Comparison of ENCODE assay signal across 1 cellular context in the genomic region with DNA sequence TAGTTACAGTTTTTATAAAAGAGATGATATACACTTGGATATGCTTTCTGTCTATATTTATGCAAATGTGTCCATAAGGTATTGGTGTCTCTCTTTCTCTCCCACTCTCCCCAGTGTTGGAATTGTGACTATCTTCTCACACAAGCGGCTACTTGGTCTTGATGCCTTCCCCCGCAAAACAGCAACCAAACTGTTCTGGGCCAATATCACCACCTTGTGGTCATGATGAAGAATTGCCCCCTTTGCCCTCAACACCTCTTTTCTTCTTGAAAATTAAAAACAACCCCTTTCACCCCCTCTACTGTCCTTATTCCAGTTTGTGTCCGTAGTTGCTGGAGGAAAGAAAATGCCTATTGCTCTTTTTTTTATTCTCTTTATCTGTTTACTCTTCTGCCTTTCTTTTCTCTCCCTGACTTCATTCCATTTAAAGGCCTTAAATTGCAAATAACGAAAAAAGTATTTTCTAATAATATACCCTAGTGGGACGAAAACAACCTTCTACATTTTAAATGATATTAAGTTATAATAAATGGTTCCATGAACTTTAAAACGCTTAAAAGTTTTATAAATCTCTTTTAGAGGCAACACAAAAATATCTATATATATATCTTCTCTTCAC.
A peak's percentile ranks its signal among the peaks of the same experiment; 100 is the strongest.
TF ChIP-seq lines count a peak whose summit lies in the region.

No MANE protein-coding gene starts in this region.

TF ChIP-seq in K562, 482 proteins besides CTCF, POLR2A, EP300 and RAD21 (continued from another document and continues in another):
- TF ChIP-seq, protein P1, sequence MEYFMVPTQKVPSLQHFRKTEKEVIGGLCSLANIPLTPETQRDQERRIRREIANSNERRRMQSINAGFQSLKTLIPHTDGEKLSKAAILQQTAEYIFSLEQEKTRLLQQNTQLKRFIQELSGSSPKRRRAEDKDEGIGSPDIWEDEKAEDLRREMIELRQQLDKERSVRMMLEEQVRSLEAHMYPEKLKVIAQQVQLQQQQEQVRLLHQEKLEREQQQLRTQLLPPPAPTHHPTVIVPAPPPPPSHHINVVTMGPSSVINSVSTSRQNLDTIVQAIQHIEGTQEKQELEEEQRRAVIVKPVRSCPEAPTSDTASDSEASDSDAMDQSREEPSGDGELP (CRISPR knock-in tag; IDR thresholded peaks at IDR 0.05; ENCODE audit: borderline replicate concordance), result no peak
- TF ChIP-seq, protein P2, sequence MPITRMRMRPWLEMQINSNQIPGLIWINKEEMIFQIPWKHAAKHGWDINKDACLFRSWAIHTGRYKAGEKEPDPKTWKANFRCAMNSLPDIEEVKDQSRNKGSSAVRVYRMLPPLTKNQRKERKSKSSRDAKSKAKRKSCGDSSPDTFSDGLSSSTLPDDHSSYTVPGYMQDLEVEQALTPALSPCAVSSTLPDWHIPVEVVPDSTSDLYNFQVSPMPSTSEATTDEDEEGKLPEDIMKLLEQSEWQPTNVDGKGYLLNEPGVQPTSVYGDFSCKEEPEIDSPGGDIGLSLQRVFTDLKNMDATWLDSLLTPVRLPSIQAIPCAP (CRISPR knock-in tag; IDR thresholded peaks at IDR 0.05; ENCODE audit: borderline replicate concordance), result no peak
- TF ChIP-seq MED1 (CRISPR knock-in tag; IDR thresholded peaks at IDR 0.05; ENCODE audit: borderline replicate concordance) (no peak), KDM1A (IDR thresholded peaks at IDR 0.05) (no peak), ZNF165 (CRISPR knock-in tag; IDR thresholded peaks at IDR 0.05; ENCODE audit: borderline replicate concordance) (no peak), KHSRP (IDR thresholded peaks at IDR 0.05) (no peak), BCL6 (CRISPR knock-in tag; IDR thresholded peaks at IDR 0.05) (no peak), ZNF764 (CRISPR knock-in tag; IDR thresholded peaks at IDR 0.05; ENCODE audit: low read depth) (0 out of 2 replicates have a peak, but pooled peaks have one; percentile 61), PCBP1 (IDR thresholded peaks at IDR 0.05; ENCODE audit: low read depth, low read length, poor library complexity, severe bottlenecking) (no peak), ZFPM2 (CRISPR knock-in tag; IDR thresholded peaks at IDR 0.05) (no peak), ZNF384 (IDR thresholded peaks at IDR 0.05; ENCODE audit: low read depth, low read length) (no peak), TBL1XR1 (IDR thresholded peaks at IDR 0.05; ENCODE audit: low read length in 2 of 2) (0 out of 4 replicates have a peak, but pooled peaks of 1 of the 2 experiments have one; percentile 14), ZNF780A (CRISPR knock-in tag; IDR thresholded peaks at IDR 0.05) (no peak), KLF13 (tag; IDR thresholded peaks at IDR 0.05; ENCODE audit: borderline replicate concordance, low read depth) (no peak), ARID2 (IDR thresholded peaks at IDR 0.05) (peak; percentile 95), CCAR2 (IDR thresholded peaks at IDR 0.05; ENCODE audit: low read depth, low read length) (no peak), CBX3 (IDR thresholded peaks at IDR 0.05; ENCODE audit: borderline replicate concordance in 1 of 2, low read length in 2 of 2) (peak in 1 of 2 experiments; percentile 96; a peak in 2 of 3 replicates), ZBED1 (IDR thresholded peaks at IDR 0.05) (no peak), POLR2AphosphoS5 (IDR thresholded peaks at IDR 0.05; ENCODE audit: control insufficient read depth, insufficient read depth, low read depth, low read length) (no peak), ZKSCAN8 (CRISPR knock-in tag; IDR thresholded peaks at IDR 0.05) (no peak), ZNF224 (CRISPR knock-in tag; IDR thresholded peaks at IDR 0.05) (no peak), TFAM (CRISPR knock-in tag; conservative IDR thresholded peaks at IDR 0.05) (no peak), EGR1 (conservative IDR thresholded peaks at IDR 0.05) (peak; percentile 85), CC2D1A (IDR thresholded peaks at IDR 0.05) (peak; percentile 90), MEF2A (IDR thresholded peaks at IDR 0.05; ENCODE audit: control insufficient read depth, low read depth, low read length) (no peak), RB1 (IDR thresholded peaks at IDR 0.05; ENCODE audit: low read depth) (no peak), TSC22D4 (tag; IDR thresholded peaks at IDR 0.05) (no peak), HMGN3 (IDR thresholded peaks at IDR 0.05; ENCODE audit: borderline replicate concordance, extremely low read depth, insufficient read length, low read depth, low read length) (no peak), HLTF (IDR thresholded peaks at IDR 0.05) (no peak), TBP (optimal IDR thresholded peaks at IDR 0.05; ENCODE audit: low read depth, low read length) (no peak), NONO (IDR thresholded peaks at IDR 0.05; ENCODE audit: low read depth in 2 of 2, low read length in 1 of 2) (no peak), RBFOX2 (IDR thresholded peaks at IDR 0.05; ENCODE audit: low read depth, low read length) (no peak), RCOR1 (IDR thresholded peaks at IDR 0.05; ENCODE audit: borderline replicate concordance in 1 of 2, low read depth in 2 of 2, low read length in 2 of 2) (no peak), DMBX1 (CRISPR knock-in tag; IDR thresholded peaks at IDR 0.05; ENCODE audit: borderline replicate concordance) (peak; percentile 57; the same call in 1 of the 2 replicates), DPF2 (IDR thresholded peaks at IDR 0.05) (peak; percentile 26; the same call in 1 of the 2 replicates), ZFP1 (CRISPR knock-in tag; IDR thresholded peaks at IDR 0.05) (no peak), SNRNP70 (optimal IDR thresholded peaks at IDR 0.05; ENCODE audit: low read depth, low read length) (no peak), EP400 (IDR thresholded peaks at IDR 0.05) (no peak), ZNF778 (CRISPR knock-in tag; IDR thresholded peaks at IDR 0.05) (no peak)
- TF ChIP-seq, protein P3, sequence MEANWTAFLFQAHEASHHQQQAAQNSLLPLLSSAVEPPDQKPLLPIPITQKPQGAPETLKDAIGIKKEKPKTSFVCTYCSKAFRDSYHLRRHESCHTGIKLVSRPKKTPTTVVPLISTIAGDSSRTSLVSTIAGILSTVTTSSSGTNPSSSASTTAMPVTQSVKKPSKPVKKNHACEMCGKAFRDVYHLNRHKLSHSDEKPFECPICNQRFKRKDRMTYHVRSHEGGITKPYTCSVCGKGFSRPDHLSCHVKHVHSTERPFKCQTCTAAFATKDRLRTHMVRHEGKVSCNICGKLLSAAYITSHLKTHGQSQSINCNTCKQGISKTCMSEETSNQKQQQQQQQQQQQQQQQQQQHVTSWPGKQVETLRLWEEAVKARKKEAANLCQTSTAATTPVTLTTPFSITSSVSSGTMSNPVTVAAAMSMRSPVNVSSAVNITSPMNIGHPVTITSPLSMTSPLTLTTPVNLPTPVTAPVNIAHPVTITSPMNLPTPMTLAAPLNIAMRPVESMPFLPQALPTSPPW (CRISPR knock-in tag; IDR thresholded peaks at IDR 0.05), result peak; percentile 35; the same call in 1 of the 2 replicates
- TF ChIP-seq, protein P4, sequence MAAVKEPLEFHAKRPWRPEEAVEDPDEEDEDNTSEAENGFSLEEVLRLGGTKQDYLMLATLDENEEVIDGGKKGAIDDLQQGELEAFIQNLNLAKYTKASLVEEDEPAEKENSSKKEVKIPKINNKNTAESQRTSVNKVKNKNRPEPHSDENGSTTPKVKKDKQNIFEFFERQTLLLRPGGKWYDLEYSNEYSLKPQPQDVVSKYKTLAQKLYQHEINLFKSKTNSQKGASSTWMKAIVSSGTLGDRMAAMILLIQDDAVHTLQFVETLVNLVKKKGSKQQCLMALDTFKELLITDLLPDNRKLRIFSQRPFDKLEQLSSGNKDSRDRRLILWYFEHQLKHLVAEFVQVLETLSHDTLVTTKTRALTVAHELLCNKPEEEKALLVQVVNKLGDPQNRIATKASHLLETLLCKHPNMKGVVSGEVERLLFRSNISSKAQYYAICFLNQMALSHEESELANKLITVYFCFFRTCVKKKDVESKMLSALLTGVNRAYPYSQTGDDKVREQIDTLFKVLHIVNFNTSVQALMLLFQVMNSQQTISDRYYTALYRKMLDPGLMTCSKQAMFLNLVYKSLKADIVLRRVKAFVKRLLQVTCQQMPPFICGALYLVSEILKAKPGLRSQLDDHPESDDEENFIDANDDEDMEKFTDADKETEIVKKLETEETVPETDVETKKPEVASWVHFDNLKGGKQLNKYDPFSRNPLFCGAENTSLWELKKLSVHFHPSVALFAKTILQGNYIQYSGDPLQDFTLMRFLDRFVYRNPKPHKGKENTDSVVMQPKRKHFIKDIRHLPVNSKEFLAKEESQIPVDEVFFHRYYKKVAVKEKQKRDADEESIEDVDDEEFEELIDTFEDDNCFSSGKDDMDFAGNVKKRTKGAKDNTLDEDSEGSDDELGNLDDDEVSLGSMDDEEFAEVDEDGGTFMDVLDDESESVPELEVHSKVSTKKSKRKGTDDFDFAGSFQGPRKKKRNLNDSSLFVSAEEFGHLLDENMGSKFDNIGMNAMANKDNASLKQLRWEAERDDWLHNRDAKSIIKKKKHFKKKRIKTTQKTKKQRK (IDR thresholded peaks at IDR 0.05; ENCODE audit: borderline replicate concordance, low read depth, low read length), result no peak
- TF ChIP-seq, protein P5, sequence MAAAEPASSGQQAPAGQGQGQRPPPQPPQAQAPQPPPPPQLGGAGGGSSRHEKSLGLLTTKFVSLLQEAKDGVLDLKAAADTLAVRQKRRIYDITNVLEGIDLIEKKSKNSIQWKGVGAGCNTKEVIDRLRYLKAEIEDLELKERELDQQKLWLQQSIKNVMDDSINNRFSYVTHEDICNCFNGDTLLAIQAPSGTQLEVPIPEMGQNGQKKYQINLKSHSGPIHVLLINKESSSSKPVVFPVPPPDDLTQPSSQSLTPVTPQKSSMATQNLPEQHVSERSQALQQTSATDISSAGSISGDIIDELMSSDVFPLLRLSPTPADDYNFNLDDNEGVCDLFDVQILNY (CRISPR knock-in tag; IDR thresholded peaks at IDR 0.05), result no peak
- TF ChIP-seq, protein P6, sequence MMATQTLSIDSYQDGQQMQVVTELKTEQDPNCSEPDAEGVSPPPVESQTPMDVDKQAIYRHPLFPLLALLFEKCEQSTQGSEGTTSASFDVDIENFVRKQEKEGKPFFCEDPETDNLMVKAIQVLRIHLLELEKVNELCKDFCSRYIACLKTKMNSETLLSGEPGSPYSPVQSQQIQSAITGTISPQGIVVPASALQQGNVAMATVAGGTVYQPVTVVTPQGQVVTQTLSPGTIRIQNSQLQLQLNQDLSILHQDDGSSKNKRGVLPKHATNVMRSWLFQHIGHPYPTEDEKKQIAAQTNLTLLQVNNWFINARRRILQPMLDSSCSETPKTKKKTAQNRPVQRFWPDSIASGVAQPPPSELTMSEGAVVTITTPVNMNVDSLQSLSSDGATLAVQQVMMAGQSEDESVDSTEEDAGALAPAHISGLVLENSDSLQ (IDR thresholded peaks at IDR 0.05), result no peak
- TF ChIP-seq, protein P7, sequence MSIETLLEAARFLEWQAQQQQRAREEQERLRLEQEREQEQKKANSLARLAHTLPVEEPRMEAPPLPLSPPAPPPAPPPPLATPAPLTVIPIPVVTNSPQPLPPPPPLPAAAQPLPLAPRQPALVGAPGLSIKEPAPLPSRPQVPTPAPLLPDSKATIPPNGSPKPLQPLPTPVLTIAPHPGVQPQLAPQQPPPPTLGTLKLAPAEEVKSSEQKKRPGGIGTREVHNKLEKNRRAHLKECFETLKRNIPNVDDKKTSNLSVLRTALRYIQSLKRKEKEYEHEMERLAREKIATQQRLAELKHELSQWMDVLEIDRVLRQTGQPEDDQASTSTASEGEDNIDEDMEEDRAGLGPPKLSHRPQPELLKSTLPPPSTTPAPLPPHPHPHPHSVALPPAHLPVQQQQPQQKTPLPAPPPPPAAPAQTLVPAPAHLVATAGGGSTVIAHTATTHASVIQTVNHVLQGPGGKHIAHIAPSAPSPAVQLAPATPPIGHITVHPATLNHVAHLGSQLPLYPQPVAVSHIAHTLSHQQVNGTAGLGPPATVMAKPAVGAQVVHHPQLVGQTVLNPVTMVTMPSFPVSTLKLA (conservative IDR thresholded peaks at IDR 0.05), result no peak; a peak in 1 of 4 replicates
- TF ChIP-seq, protein P8, sequence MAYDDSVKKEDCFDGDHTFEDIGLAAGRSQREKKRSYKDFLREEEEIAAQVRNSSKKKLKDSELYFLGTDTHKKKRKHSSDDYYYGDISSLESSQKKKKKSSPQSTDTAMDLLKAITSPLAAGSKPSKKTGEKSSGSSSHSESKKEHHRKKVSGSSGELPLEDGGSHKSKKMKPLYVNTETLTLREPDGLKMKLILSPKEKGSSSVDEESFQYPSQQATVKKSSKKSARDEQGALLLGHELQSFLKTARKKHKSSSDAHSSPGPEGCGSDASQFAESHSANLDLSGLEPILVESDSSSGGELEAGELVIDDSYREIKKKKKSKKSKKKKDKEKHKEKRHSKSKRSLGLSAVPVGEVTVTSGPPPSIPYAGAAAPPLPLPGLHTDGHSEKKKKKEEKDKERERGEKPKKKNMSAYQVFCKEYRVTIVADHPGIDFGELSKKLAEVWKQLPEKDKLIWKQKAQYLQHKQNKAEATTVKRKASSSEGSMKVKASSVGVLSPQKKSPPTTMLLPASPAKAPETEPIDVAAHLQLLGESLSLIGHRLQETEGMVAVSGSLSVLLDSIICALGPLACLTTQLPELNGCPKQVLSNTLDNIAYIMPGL (CRISPR knock-in tag; IDR thresholded peaks at IDR 0.05), result no peak
- TF ChIP-seq, protein P9, sequence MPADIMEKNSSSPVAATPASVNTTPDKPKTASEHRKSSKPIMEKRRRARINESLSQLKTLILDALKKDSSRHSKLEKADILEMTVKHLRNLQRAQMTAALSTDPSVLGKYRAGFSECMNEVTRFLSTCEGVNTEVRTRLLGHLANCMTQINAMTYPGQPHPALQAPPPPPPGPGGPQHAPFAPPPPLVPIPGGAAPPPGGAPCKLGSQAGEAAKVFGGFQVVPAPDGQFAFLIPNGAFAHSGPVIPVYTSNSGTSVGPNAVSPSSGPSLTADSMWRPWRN (IDR thresholded peaks at IDR 0.05; ENCODE audit: low read depth), result no peak
- TF ChIP-seq, protein P10, sequence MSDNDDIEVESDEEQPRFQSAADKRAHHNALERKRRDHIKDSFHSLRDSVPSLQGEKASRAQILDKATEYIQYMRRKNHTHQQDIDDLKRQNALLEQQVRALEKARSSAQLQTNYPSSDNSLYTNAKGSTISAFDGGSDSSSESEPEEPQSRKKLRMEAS (CRISPR knock-in tag; IDR thresholded peaks at IDR 0.05), result no peak
- TF ChIP-seq, protein P11, sequence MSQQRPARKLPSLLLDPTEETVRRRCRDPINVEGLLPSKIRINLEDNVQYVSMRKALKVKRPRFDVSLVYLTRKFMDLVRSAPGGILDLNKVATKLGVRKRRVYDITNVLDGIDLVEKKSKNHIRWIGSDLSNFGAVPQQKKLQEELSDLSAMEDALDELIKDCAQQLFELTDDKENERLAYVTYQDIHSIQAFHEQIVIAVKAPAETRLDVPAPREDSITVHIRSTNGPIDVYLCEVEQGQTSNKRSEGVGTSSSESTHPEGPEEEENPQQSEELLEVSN (IDR thresholded peaks at IDR 0.05; ENCODE audit: borderline replicate concordance in 1 of 2, extremely low read depth in 1 of 2, insufficient read depth in 1 of 2, insufficient read length in 1 of 2, low read depth in 1 of 2, low read length in 1 of 2, poor library complexity in 1 of 2, severe bottlenecking in 1 of 2), result no peak
- TF ChIP-seq, protein P12, sequence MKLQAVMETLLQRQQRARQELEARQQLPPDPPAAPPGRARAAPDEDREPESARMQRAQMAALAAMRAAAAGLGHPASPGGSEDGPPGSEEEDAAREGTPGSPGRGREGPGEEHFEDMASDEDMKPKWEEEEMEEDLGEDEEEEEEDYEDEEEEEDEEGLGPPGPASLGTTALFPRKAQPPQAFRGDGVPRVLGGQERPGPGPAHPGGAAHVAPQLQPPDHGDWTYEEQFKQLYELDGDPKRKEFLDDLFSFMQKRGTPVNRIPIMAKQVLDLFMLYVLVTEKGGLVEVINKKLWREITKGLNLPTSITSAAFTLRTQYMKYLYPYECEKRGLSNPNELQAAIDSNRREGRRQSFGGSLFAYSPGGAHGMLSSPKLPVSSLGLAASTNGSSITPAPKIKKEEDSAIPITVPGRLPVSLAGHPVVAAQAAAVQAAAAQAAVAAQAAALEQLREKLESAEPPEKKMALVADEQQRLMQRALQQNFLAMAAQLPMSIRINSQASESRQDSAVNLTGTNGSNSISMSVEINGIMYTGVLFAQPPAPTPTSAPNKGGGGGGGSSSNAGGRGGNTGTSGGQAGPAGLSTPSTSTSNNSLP (IDR thresholded peaks at IDR 0.05; ENCODE audit: borderline replicate concordance, low read depth, low read length), result no peak
